Comparison of ENCODE assay signal across 8 cellular contexts in the genomic region with DNA sequence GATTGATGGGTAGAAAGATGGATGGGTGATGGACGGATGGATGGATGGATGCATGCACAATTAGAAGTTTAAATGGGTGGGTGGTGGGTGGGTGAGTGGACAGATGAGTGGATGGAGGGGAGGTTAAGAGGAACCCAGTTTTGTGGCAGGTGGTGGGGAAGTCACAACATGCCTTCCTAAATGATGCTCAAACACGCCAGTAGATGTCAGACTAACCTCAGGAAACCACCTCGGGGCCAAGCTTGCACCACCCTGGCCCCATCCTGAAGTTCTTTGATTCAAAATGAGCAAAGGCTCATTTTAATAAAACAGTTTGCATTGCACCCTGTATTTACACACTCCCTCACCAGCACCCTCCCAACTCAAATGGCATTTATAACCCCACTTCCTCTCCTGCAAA.
DNase-seq lines count a peak whose midpoint lies in the region; ATAC-seq and TF ChIP-seq lines count a peak whose summit lies in the region.

No MANE protein-coding gene starts in this region.

- H3K79me2 ChIP-seq in fibroblast of lung (ENCODE audit: control insufficient read depth, insufficient read depth, low read length) (no peaks in the 10 kb centered on the region), neural cell (replicated peaks; ENCODE audit: insufficient read depth, low read length) (no peaks in the 10 kb centered on the region)

- peak; percentile 78 for DNase-seq in COR-L47 (lab: John Stamatoyannopoulos, UW)
- DNase-seq in IMR-90, result peak; percentile 74
- peak; percentile 42 for DNase-seq in NOMO-1 treated with dmso at 0.1 percent for 144 hours (lab: John Stamatoyannopoulos, UW; ENCODE audit: unreplicated experiment)
- peak; percentile 14 for DNase-seq in activated T-cell treated with anti-CD3 and anti-CD28 coated beads, Interleukin-2, amount 50 U/mL, for 4 hours
- DNase-seq in fibroblast of lung (ENCODE audit: low read depth in 2 of 2), result peak; percentile 60 to 77
- peak in 1 of 2 donors; percentile 32 for DNase-seq in tibial artery

- no peaks in the 10 kb centered on the region for H3K9me3 Mint-ChIP-seq in activated T-cell treated with anti-CD3 and anti-CD28 coated beads, Interleukin-2, amount 50 U/mL, for 4 hours

- peak; percentile 93 for TF ChIP-seq RAD21 in IMR-90 (IDR thresholded peaks at IDR 0.05; ENCODE audit: low read length)
- peak; percentile 96 for TF ChIP-seq RAD21 in neural cell (conservative IDR thresholded peaks at IDR 0.05)

- TF ChIP-seq CTCF in IMR-90 (conservative IDR thresholded peaks at IDR 0.05; ENCODE audit: low read depth, low read length) (peak; percentile 83), fibroblast of lung (conservative IDR thresholded peaks at IDR 0.05 in 1 of 2, IDR thresholded peaks at IDR 0.05 in 1 of 2; ENCODE audit: low read depth in 1 of 2, low read length in 2 of 2) (peak; percentile 63 to 72), neural cell (IDR thresholded peaks at IDR 0.05; ENCODE audit: poor library complexity, severe bottlenecking) (peak; percentile 91), tibial artery (IDR thresholded peaks at IDR 0.05) (peak; percentile 49 to 74)

- H2BK120ac ChIP-seq in IMR-90 (ENCODE audit: low read depth, low read length), result 0 out of 2 replicates have a peak overlapping the region, but pooled peaks have one; percentile 37

- peaks cover 1% of the 10 kb centered on the region for H3K4me1 Mint-ChIP-seq in activated T-cell treated with anti-CD3 and anti-CD28 coated beads, Interleukin-2, amount 50 U/mL, for 4 hours (ENCODE audit: low read depth)

- CTCF ChIA-PET in IMR-90 (lab: Yijun Ruan, JAX), result interaction anchor here (1.0 kb wide), 2 partner anchors 123 to 125 kb away, joined by 5 to 10 read pairs; no protein-coding TSS in a partner anchor

- no peak overlapping the region for H3K23ac ChIP-seq in IMR-90 (ENCODE audit: low read depth, low read length)

- no peak overlapping the region for H3K4me2 ChIP-seq in IMR-90 (ENCODE audit: low read depth, low read length)
- H3K4me2 ChIP-seq in fibroblast of lung (ENCODE audit: extremely low read depth, insufficient read depth, low read length), result peak overlapping the region; percentile 25
- no peak overlapping the region for H3K4me2 ChIP-seq in neural cell (ENCODE audit: low read length)

- H3K4me1 ChIP-seq in IMR-90 (ENCODE audit: control insufficient read depth, insufficient read depth, low read length), result no peaks in the 10 kb centered on the region
- H3K4me1 ChIP-seq in fibroblast of lung (ENCODE audit: control insufficient read depth, extremely low read depth, insufficient read depth, low read length), result no peaks in the 10 kb centered on the region
- no peaks in the 10 kb centered on the region for H3K4me1 ChIP-seq in tibial artery

- no peaks in the 10 kb centered on the region for H3K36me3 ChIP-seq in IMR-90 (ENCODE audit: control insufficient read depth, insufficient read depth, low read length)
- H3K36me3 ChIP-seq in fibroblast of lung (ENCODE audit: control insufficient read depth, insufficient read depth, low read length), result no peaks in the 10 kb centered on the region
- H3K36me3 ChIP-seq in neural cell (ENCODE audit: insufficient read depth, low read length), result no peaks in the 10 kb centered on the region
- H3K36me3 ChIP-seq in tibial artery, result no peaks in the 10 kb centered on the region

- H3K9me3 ChIP-seq in IMR-90 (ENCODE audit: control insufficient read depth, insufficient read depth, low read length) (no peaks in the 10 kb centered on the region), fibroblast of lung (ENCODE audit: control insufficient read depth, insufficient read depth, low read depth, low read length) (no peaks in the 10 kb centered on the region), neural cell (ENCODE audit: low read length) (no peaks in the 10 kb centered on the region), tibial artery (no peaks in the 10 kb centered on the region)

- no peak overlapping the region for H2BK15ac ChIP-seq in IMR-90 (ENCODE audit: low read depth, low read length)

- H3K18ac ChIP-seq in IMR-90 (ENCODE audit: low read depth, low read length), result no peak overlapping the region

- H3K27me3 Mint-ChIP-seq in activated T-cell treated with anti-CD3 and anti-CD28 coated beads, Interleukin-2, amount 50 U/mL, for 4 hours (ENCODE audit: low read depth), result peaks cover 25% of the 10 kb centered on the region

- H3K4ac ChIP-seq in IMR-90 (ENCODE audit: low read depth, low read length), result no peak overlapping the region

- dilution Hi-C loops in IMR-90 (cut with HindIII; ENCODE audit: low sequenced_read_pairs, unreplicated experiment), result no loop called here

- H3K36me3 Mint-ChIP-seq in activated T-cell treated with anti-CD3 and anti-CD28 coated beads, Interleukin-2, amount 50 U/mL, for 4 hours (ENCODE audit: insufficient read depth), result no peaks in the 10 kb centered on the region

- no peak overlapping the region for H4K91ac ChIP-seq in IMR-90 (ENCODE audit: insufficient read depth, low read depth, low read length)

- POLR2A ChIA-PET in IMR-90 (lab: Charles Lee; ENCODE audit: unreplicated experiment), result no interaction called here

- H3K27ac ChIP-seq in IMR-90 (ENCODE audit: insufficient read depth, low read length), result no peak overlapping the region
- H3K27ac ChIP-seq in fibroblast of lung (ENCODE audit: insufficient read depth, low read length), result no peak overlapping the region
- H3K27ac ChIP-seq in neural cell (ENCODE audit: low read length), result no peak overlapping the region
- no peak overlapping the region for H3K27ac ChIP-seq in tibial artery

- H3K56ac ChIP-seq in IMR-90 (ENCODE audit: extremely low read depth, insufficient read depth, low read length), result no peak overlapping the region

- H4K20me1 ChIP-seq in IMR-90 (ENCODE audit: insufficient read depth, low read length), result no peaks in the 10 kb centered on the region
- no peaks in the 10 kb centered on the region for H4K20me1 ChIP-seq in fibroblast of lung (ENCODE audit: control insufficient read depth, extremely low read depth, insufficient read depth, low read length)
- H4K20me1 ChIP-seq in neural cell (ENCODE audit: insufficient read depth), result no peaks in the 10 kb centered on the region

- H2BK5ac ChIP-seq in IMR-90 (ENCODE audit: low read depth, low read length, poor library complexity, severe bottlenecking), result no peak overlapping the region

- H3K4me3 Mint-ChIP-seq in activated T-cell treated with anti-CD3 and anti-CD28 coated beads, Interleukin-2, amount 50 U/mL, for 4 hours, result no peak overlapping the region

- no peak overlapping the region for H3K4me3 ChIP-seq in IMR-90 (ENCODE audit: insufficient read depth, low read depth, low read length)
- H3K4me3 ChIP-seq in fibroblast of lung (replicated peaks in 1 of 4; ENCODE audit: control extremely low read depth in 1 of 4, insufficient read depth in 1 of 4, low read depth in 3 of 4, low read length in 4 of 4), result no peak overlapping the region
- no peak overlapping the region for H3K4me3 ChIP-seq in neural cell (ENCODE audit: low read length)
- H3K4me3 ChIP-seq in tibial artery, result no peak overlapping the region

- H3K27me3 ChIP-seq in IMR-90 (ENCODE audit: control insufficient read depth, insufficient read depth, low read length) (no peaks in the 10 kb centered on the region; the same call in 1 of the 2 replicates), fibroblast of lung (ENCODE audit: control insufficient read depth, insufficient read depth, low read length) (no peaks in the 10 kb centered on the region), neural cell (ENCODE audit: insufficient read depth, low read depth, low read length) (no peaks in the 10 kb centered on the region), tibial artery (peaks cover 0 to 39% of the 10 kb centered on the region in 2 donors)

- no peaks in the 10 kb centered on the region for H3F3A ChIP-seq in neural cell (ENCODE audit: insufficient read depth, low read length, poor library complexity, severe bottlenecking)

- no peak for TF ChIP-seq EP300 in neural cell (conservative IDR thresholded peaks at IDR 0.05; ENCODE audit: poor library complexity, severe bottlenecking)

- H3K14ac ChIP-seq in IMR-90 (replicated peaks; ENCODE audit: low read depth, low read length), result no peak overlapping the region

- no peaks in the 10 kb centered on the region for H3K9me1 ChIP-seq in IMR-90 (ENCODE audit: insufficient read depth, low read length)

- TF ChIP-seq POLR2A in IMR-90 (IDR thresholded peaks at IDR 0.05; ENCODE audit: low read depth, low read length), result 0 out of 2 replicates have a peak, but pooled peaks have one; percentile 40

- no peak overlapping the region for H2AK5ac ChIP-seq in IMR-90 (ENCODE audit: low read depth, low read length)

- no peak overlapping the region for H2BK20ac ChIP-seq in IMR-90 (ENCODE audit: low read depth, low read length)

- BruUV-seq in IMR-90 (replicated peaks; lab: Mats Ljungman, UMichigan), result no TSS peak

- no peaks in the 10 kb centered on the region for H3K9me2 ChIP-seq in neural cell (ENCODE audit: insufficient read depth, low read length)

- intact Hi-C loops in IMR-90 (cut with micrococcal nuclease), result loop anchor here (1.0 to 2.0 kb wide), 3 partner anchors 124 to 477 kb away; no protein-coding TSS in a partner anchor
- intact Hi-C loops in tibial artery (cut with DNase I; ENCODE audit: low total_unique reads), result loop anchor here (5.0 to 10.0 kb wide), 2 partner anchors 120 to 457 kb away; no protein-coding TSS in a partner anchor

- H4K8ac ChIP-seq in IMR-90 (ENCODE audit: low read depth in 2 of 2, low read length in 2 of 2), result peak overlapping the region in 1 of 2 experiments; percentile 70; a peak in 1 of 4 replicates

- no peak overlapping the region for H4K5ac ChIP-seq in IMR-90 (ENCODE audit: low read depth, low read length)

- peak; percentile 97 for ATAC-seq in IMR-90 (ENCODE audit: low read depth)
- ATAC-seq in activated T-cell treated with anti-CD3 and anti-CD28 coated beads, Interleukin-2, amount 50 U/mL, for 4 hours, result peak; percentile 82 to 83
- no peak for ATAC-seq in GM19397 (IDR thresholded peaks at IDR 0.05; ENCODE audit: unreplicated experiment)

- H2AK9ac ChIP-seq in IMR-90 (replicated peaks; ENCODE audit: low read depth, low read length, poor library complexity), result peak overlapping the region; percentile 17

- 0% methylated on average over 2 of the region's 3 CpGs; no CpG with 5 or more reads in 1 of the 2 experiments for WGBS in IMR-90 (ENCODE audit: extremely low coverage in 2 of 2, insufficient read length in 1 of 2), 2 experiments

- no peak overlapping the region for H3K9ac ChIP-seq in IMR-90 (ENCODE audit: low read depth, low read length)
- H3K9ac ChIP-seq in fibroblast of lung (ENCODE audit: insufficient read depth, low read length), result no peak overlapping the region
- H3K9ac ChIP-seq in neural cell (ENCODE audit: low read length), result no peak overlapping the region

- H2AFZ ChIP-seq in IMR-90 (replicated peaks; ENCODE audit: low read length, poor library complexity) (peak overlapping the region; percentile 73), fibroblast of lung (ENCODE audit: low read length) (no peak overlapping the region), neural cell (ENCODE audit: low read depth, low read length) (no peak overlapping the region)

- no peaks in the 10 kb centered on the region for H3K79me1 ChIP-seq in IMR-90 (ENCODE audit: low read depth in 1 of 2, low read length in 2 of 2)

- in situ Hi-C loops in IMR-90 (cut with MboI; ENCODE audit: low sequenced_read_pairs), result loop anchor here (10.0 kb wide), 2 partner anchors 267 to 623 kb away; no protein-coding TSS in a partner anchor

TF ChIP-seq in IMR-90, 13 proteins besides CTCF, POLR2A, EP300 and RAD21 (continues in another document):
- peak; percentile 87 for TF ChIP-seq SMC3 (IDR thresholded peaks at IDR 0.05; ENCODE audit: low read depth, low read length)
